ENCODE assay signal across 21 cellular contexts in genomic region chr14:70624972-70625371, GRCh38. TPM values are rescaled to one million over a fixed set of nuclear protein-coding genes. Genes with fewer than 3 reads are reported as not detected.
A peak's percentile ranks its signal among the peaks of the same experiment; 100 is the strongest.
DNase-seq lines count a peak whose midpoint lies in the region; ATAC-seq and TF ChIP-seq lines count a peak whose summit lies in the region.
"Had no signal": no experiment of that assay in that cellular context is flagged by ENCODE, and none has a peak within 500 bp of the region (broad histone marks: within the 10 kb centered on the region; RNA-seq: fewer than 3 reads in every experiment).

No MANE protein-coding gene starts in this region.

- no peaks in the 10 kb centered on the region for H4K20me1 ChIP-seq in mammary epithelial cell (ENCODE audit: insufficient read depth, low read length)

- no peaks in the 10 kb centered on the region for H3K79me1 ChIP-seq in trophoblast cell (ENCODE audit: low read length)

- no peak overlapping the region for H3K23ac ChIP-seq in trophoblast cell (ENCODE audit: low read length)

- BruUV-seq in mammary epithelial cell (replicated peaks; lab: Mats Ljungman, UMichigan), result no TSS peak

- H3K4me2 ChIP-seq in mammary epithelial cell (ENCODE audit: insufficient read depth, low read depth, low read length), result no peak overlapping the region
- no peak overlapping the region for H3K4me2 ChIP-seq in trophoblast cell (ENCODE audit: low read length)
- H3K4me2 ChIP-seq: GM23338, PC-9 had no signal

- H4K12ac ChIP-seq in trophoblast cell (ENCODE audit: low read depth, low read length), result no peak overlapping the region

- no peak overlapping the region for H2BK120ac ChIP-seq in trophoblast cell (ENCODE audit: insufficient read depth, low read length, poor library complexity)

- H4K8ac ChIP-seq in trophoblast cell (ENCODE audit: low read depth, low read length), result no peak overlapping the region

- no peak overlapping the region for H3K4ac ChIP-seq in trophoblast cell (ENCODE audit: low read depth, low read length)

- H3K9me3 Mint-ChIP-seq in endothelial cell (ENCODE audit: unreplicated experiment), result peaks cover 5% of the 10 kb centered on the region

- intact Hi-C loops in mammary epithelial cell (cut with micrococcal nuclease) (loop anchor here (5.0 kb wide), 1 partner anchor 282 kb away; the partner anchor contains the start of gene PCNX1), breast epithelium (cut with DNase I; ENCODE audit: low total_unique reads) (loop anchor here (10.0 kb wide), 1 partner anchor 90 kb away; no protein-coding TSS in a partner anchor), left ventricle myocardium inferior (cut with micrococcal nuclease) (loop anchor here (5.0 kb wide), 1 partner anchor 87 kb away; no protein-coding TSS in a partner anchor)

- no peak overlapping the region for H3K27ac Mint-ChIP-seq in endothelial cell (ENCODE audit: unreplicated experiment)
- H3K27ac Mint-ChIP-seq: GM23338 had no signal

- H3K27me3 ChIP-seq in mammary epithelial cell (ENCODE audit: insufficient read depth, low read length), result no peaks in the 10 kb centered on the region
- no peaks in the 10 kb centered on the region for H3K27me3 ChIP-seq in breast epithelium
- no peaks in the 10 kb centered on the region for H3K27me3 ChIP-seq in trophoblast cell (ENCODE audit: insufficient read depth, low read length)
- H3K27me3 ChIP-seq in left ventricle myocardium inferior (ENCODE audit: low read depth), result no peaks in the 10 kb centered on the region

- dilution Hi-C loops in mammary epithelial cell (cut with HindIII; ENCODE audit: low sequenced_read_pairs), result no loop called here

- CTCF ChIA-PET in mammary epithelial cell (lab: Charles Lee; ENCODE audit: low non-redundant PET), result interaction anchor here (0.6 kb wide), 1 partner anchor 16 kb away, joined by 5 read pairs; the partner anchor contains the start of gene TTC9

- no peaks in the 10 kb centered on the region for H3K9me3 ChIP-seq in mammary epithelial cell (replicated peaks; ENCODE audit: insufficient read depth, low read length)
- peaks cover 0 to 16% of the 10 kb centered on the region in 2 donors for H3K9me3 ChIP-seq in breast epithelium
- no peaks in the 10 kb centered on the region for H3K9me3 ChIP-seq in trophoblast cell (ENCODE audit: insufficient read depth, low read depth, low read length)
- peaks cover 33% of the 10 kb centered on the region for H3K9me3 ChIP-seq in left ventricle myocardium inferior (replicated peaks)

- no peak overlapping the region for H4K91ac ChIP-seq in trophoblast cell (ENCODE audit: low read depth, low read length)

- peaks cover 13% of the 10 kb centered on the region for H3K36me3 Mint-ChIP-seq in endothelial cell (ENCODE audit: low read depth, unreplicated experiment)

- H2AK5ac ChIP-seq in trophoblast cell (ENCODE audit: low read length), result no peak overlapping the region

- H3K27me3 Mint-ChIP-seq in endothelial cell (ENCODE audit: unreplicated experiment), result no peaks in the 10 kb centered on the region

- H3K36me3 ChIP-seq in mammary epithelial cell (ENCODE audit: insufficient read depth, low read length) (no peaks in the 10 kb centered on the region), breast epithelium (no peaks in the 10 kb centered on the region), trophoblast cell (ENCODE audit: control insufficient read depth in 1 of 2, insufficient read depth in 2 of 2, low read length in 2 of 2) (no peaks in the 10 kb centered on the region), left ventricle myocardium inferior (no peaks in the 10 kb centered on the region)

- no peak for TF ChIP-seq CTCF in mammary epithelial cell (conservative IDR thresholded peaks at IDR 0.05 in 1 of 2, IDR thresholded peaks at IDR 0.05 in 1 of 2; ENCODE audit: extremely low read depth in 1 of 2, insufficient read depth in 1 of 2, low read depth in 1 of 2, low read length in 2 of 2)
- TF ChIP-seq CTCF in breast epithelium (IDR thresholded peaks at IDR 0.05), result no peak
- TF ChIP-seq CTCF in endothelial cell (IDR thresholded peaks at IDR 0.05; ENCODE audit: unreplicated experiment), result no peak
- TF ChIP-seq CTCF in left ventricle myocardium inferior (IDR thresholded peaks at IDR 0.05; ENCODE audit: borderline replicate concordance), result no peak

- no peak overlapping the region for H3K14ac ChIP-seq in trophoblast cell (ENCODE audit: low read length)

- H3K9ac ChIP-seq in mammary epithelial cell (ENCODE audit: insufficient read depth, low read length) (no peak overlapping the region), trophoblast cell (ENCODE audit: low read length) (no peak overlapping the region)

- in situ Hi-C loops in mammary epithelial cell (cut with MboI; ENCODE audit: low sequenced_read_pairs in 2 of 2), result loop anchor here (5.0 to 25.0 kb wide), 3 partner anchors 87 to 337 kb away; no protein-coding TSS in a partner anchor

- TF ChIP-seq POLR2A in breast epithelium (IDR thresholded peaks at IDR 0.05), result no peak

- no peak overlapping the region for H3K27ac ChIP-seq in mammary epithelial cell (ENCODE audit: insufficient read depth, low read depth, low read length)
- H3K27ac ChIP-seq in breast epithelium, result no peak overlapping the region
- peak overlapping the region; percentile 45 for H3K27ac ChIP-seq in epithelial cell of prostate
- no peak overlapping the region for H3K27ac ChIP-seq in trophoblast cell (ENCODE audit: low read depth, low read length)
- H3K27ac ChIP-seq in left ventricle myocardium inferior (replicated peaks), result no peak overlapping the region
- H3K27ac ChIP-seq: 22Rv1, PC-9, RWPE1 had no signal

- no peak overlapping the region for H2BK12ac ChIP-seq in trophoblast cell (ENCODE audit: low read length)

- H2AFZ ChIP-seq in mammary epithelial cell (ENCODE audit: low read depth, low read length), result peak overlapping the region; percentile 58
- H2AFZ ChIP-seq in trophoblast cell (ENCODE audit: insufficient read depth, low read length, poor library complexity), result no peak overlapping the region
- H2AFZ ChIP-seq: GM23338 had no signal

- H3K79me2 ChIP-seq in mammary epithelial cell (ENCODE audit: insufficient read depth, low read length) (no peaks in the 10 kb centered on the region), trophoblast cell (ENCODE audit: control insufficient read depth, insufficient read depth, low read length, poor library complexity) (no peaks in the 10 kb centered on the region)

- DNase-seq in mammary epithelial cell, result peak; percentile 36
- DNase-seq in breast epithelium (ENCODE audit: low spot score in 2 of 2), result no peak
- DNase-seq in epithelial cell of prostate (ENCODE audit: low read depth, low spot score), result peak; percentile 37
- peak; percentile 33 to 77 for DNase-seq in trophoblast cell
- DNase-seq in AG08396 (ENCODE audit: low spot score), result no peak
- DNase-seq in endothelial cell (ENCODE audit: low spot score), result no peak
- no peak for DNase-seq in left ventricle myocardium inferior
- DNase-seq: DMS153, GDM1, KBM-7, NCI-H1417, NCI-H187 treated with DMSO at 0.1 percent for 48 hours, NCI-H345, NCI-H524 treated with DMSO at 0.1 percent for 48 hours had no signal

- no peak for ATAC-seq in GM19467 (IDR thresholded peaks at IDR 0.05; ENCODE audit: unreplicated experiment)
- ATAC-seq: GM23338, HCT116, HepG2 had no signal

- H3K4me3 Mint-ChIP-seq in endothelial cell (ENCODE audit: unreplicated experiment), result no peak overlapping the region
- H3K4me3 Mint-ChIP-seq: GM23338 had no signal

- H2BK5ac ChIP-seq in trophoblast cell (ENCODE audit: low read depth, low read length, poor library complexity), result no peak overlapping the region

- H3K4me1 Mint-ChIP-seq in endothelial cell (ENCODE audit: unreplicated experiment), result no peaks in the 10 kb centered on the region

- H3K4me1 ChIP-seq in mammary epithelial cell (ENCODE audit: insufficient read depth, low read length), result peaks cover 5% of the 10 kb centered on the region
- H3K4me1 ChIP-seq in breast epithelium, result no peaks in the 10 kb centered on the region
- no peaks in the 10 kb centered on the region for H3K4me1 ChIP-seq in trophoblast cell (ENCODE audit: control insufficient read depth in 1 of 2, insufficient read depth in 2 of 2, low read length in 2 of 2)
- H3K4me1 ChIP-seq in left ventricle myocardium inferior, result no peaks in the 10 kb centered on the region

- H3K4me3 ChIP-seq in mammary epithelial cell (replicated peaks in 1 of 3; ENCODE audit: insufficient read depth in 1 of 3, low read depth in 2 of 3, low read length in 3 of 3), result no peak overlapping the region
- no peak overlapping the region for H3K4me3 ChIP-seq in breast epithelium
- no peak overlapping the region for H3K4me3 ChIP-seq in trophoblast cell (ENCODE audit: low read depth, low read length)
- no peak overlapping the region for H3K4me3 ChIP-seq in left ventricle myocardium inferior
- H3K4me3 ChIP-seq: GM23338, PC-9 had no signal

- no peak overlapping the region for H3K18ac ChIP-seq in trophoblast cell (ENCODE audit: low read length)

- 77% methylated on average over 1 of the region's 1 CpG for WGBS in mammary epithelial cell (ENCODE audit: low coverage, missing lambda C conversion rate)
- WGBS in trophoblast cell (ENCODE audit: extremely low coverage, insufficient coverage, insufficient read length), result no CpG with 5 or more reads among the region's 1 CpG

RNA-seq across cellular contexts. Expression of gene TTC9, which starts 16.7 kb away (rescaled TPM):
- 1 to 10 TPM; 2.5 to 3.3 TPM for total RNA-seq in mammary epithelial cell
- polyA plus RNA-seq in mammary epithelial cell, result 5.2 TPM
- polyA minus RNA-seq in mammary epithelial cell, result 10.4 TPM
- 1 to 10 TPM in 2 of 3 donors, under 1 TPM in 1; 0.48 to 7.5 (median 3.9) TPM for total RNA-seq in breast epithelium
- polyA plus RNA-seq in trophoblast cell (2013), result 2.4 and 2.6 TPM in 2 replicates
- total RNA-seq in endothelial cell (ENCODE audit: unreplicated experiment), result 16.9 TPM
- 1.9 TPM for total RNA-seq in left ventricle myocardium inferior

RNA-seq across cellular contexts. Expression of gene MED6, which starts 24.5 kb away (rescaled TPM):
- total RNA-seq in mammary epithelial cell (10 to 100 TPM; 28.8 to 40.0 TPM), breast epithelium (10 to 100 TPM; 38.4 to 56.9 (median 45.6) TPM), endothelial cell (ENCODE audit: unreplicated experiment) (48.4 TPM), left ventricle myocardium inferior (19.4 TPM)
- 31.6 TPM for polyA plus RNA-seq in mammary epithelial cell
- polyA minus RNA-seq in mammary epithelial cell, result 4.9 TPM
- 39.6 and 39.9 TPM in 2 replicates for polyA plus RNA-seq in trophoblast cell (2013)

Comparison
In these comparisons a context has a peak if more than half of its experiments do, and no peak if none do; other contexts are left out.
1. DNase-seq: peak in mammary epithelial cell (single experiment), epithelial cell of prostate (single experiment) and trophoblast cell (2 of 2); none in breast epithelium (0 of 2), AG08396 (single experiment), endothelial cell (single experiment) and left ventricle myocardium inferior (single experiment).